19 cellular contexts compared by ENCODE assay signal in genomic region chr7:94763268-94763667, GRCh38.
A peak's percentile ranks its signal among the peaks of the same experiment; 100 is the strongest.
DNase-seq lines count a peak whose midpoint lies in the region; ATAC-seq and TF ChIP-seq lines count a peak whose summit lies in the region.
"Had no signal": no experiment of that assay in that cellular context is flagged by ENCODE, and none has a peak within 500 bp of the region (broad histone marks: within the 10 kb centered on the region; RNA-seq: fewer than 3 reads in every experiment).

No MANE protein-coding gene starts in this region.

- TF ChIP-seq CTCF in fibroblast of pulmonary artery (IDR thresholded peaks at IDR 0.05; ENCODE audit: low read length, missing control alignments) (no peak), type B pancreatic cell (conservative IDR thresholded peaks at IDR 0.05) (no peak), chondrocyte (IDR thresholded peaks at IDR 0.05) (no peak)
- no peak for TF ChIP-seq CTCF in CD4-positive, alpha-beta T cell (IDR thresholded peaks at IDR 0.05)

- intact Hi-C loops in CD4-positive, alpha-beta T cell (cut with DNase I, micrococcal nuclease): no loop called here

- H3K27me3 Mint-ChIP-seq in type B pancreatic cell (no peaks in the 10 kb centered on the region), chondrocyte (ENCODE audit: low read depth) (no peaks in the 10 kb centered on the region)
- peaks cover 4% of the 10 kb centered on the region for H3K27me3 Mint-ChIP-seq in CD4-positive, alpha-beta T cell
- no peaks in the 10 kb centered on the region for H3K27me3 Mint-ChIP-seq in activated naive CD8-positive, alpha-beta T cell treated with anti-CD3 and anti-CD28 coated beads, Interleukin-2, amount 50 U/mL, for 24 hours
- H3K27me3 Mint-ChIP-seq: activated CD4-positive, alpha-beta T cell treated with anti-CD3 and anti-CD28 coated beads, Interleukin-2, amount 10 ng/mL, durations not matched to agents 24 days and 14 days; effector memory CD8-positive, alpha-beta T cell had no signal

- DNase-seq in NCI-H82 (lab: John Stamatoyannopoulos, UW) (peak; percentile 15), NCI-H82 treated with DMSO at 0.1 percent for 48 hours (lab: John Stamatoyannopoulos, UW; ENCODE audit: unreplicated experiment) (no peak), NCI-H524 treated with DMSO at 0.1 percent for 48 hours (lab: John Stamatoyannopoulos, UW) (peak; percentile 11), fibroblast of pulmonary artery (ENCODE audit: low read depth) (peak; percentile 14), type B pancreatic cell (ENCODE audit: extremely low spot score, unreplicated experiment) (no peak), chondrocyte (ENCODE audit: low spot score) (no peak)
- no peak for DNase-seq in CD4-positive, alpha-beta T cell
- no peak for DNase-seq in activated naive CD8-positive, alpha-beta T cell treated with anti-CD3 and anti-CD28 coated beads, Interleukin-2, amount 50 U/mL, for 24 hours
- DNase-seq: activated CD4-positive, alpha-beta T cell treated with anti-CD3 and anti-CD28 coated beads, Interleukin-2, amount 10 ng/mL, durations not matched to agents 24 days and 14 days; activated naive CD8-positive, alpha-beta T cell treated with anti-CD3 and anti-CD28 coated beads for 36 hours; activated T-cell treated with anti-CD3 and anti-CD28 coated beads for 4 hours; CD8-positive, alpha-beta T cell; effector memory CD8-positive, alpha-beta T cell; SIG-M5; stimulated activated CD4-positive, alpha-beta T cell treated with anti-CD3 and anti-CD28 coated beads, Interleukin-4, amount 100 ng/mL, for 24 hours; T-helper 9 cell had no signal

- CTCF ChIA-PET in CD4-positive, alpha-beta T cell (lab: Charles Lee): no interaction called here

- H3K27ac Mint-ChIP-seq in type B pancreatic cell: peak overlapping the region; percentile 9
- no peak overlapping the region for H3K27ac Mint-ChIP-seq in CD4-positive, alpha-beta T cell
- H3K27ac Mint-ChIP-seq in chondrocyte (ENCODE audit: unreplicated experiment): no peak overlapping the region
- no peak overlapping the region for H3K27ac Mint-ChIP-seq in activated naive CD8-positive, alpha-beta T cell treated with anti-CD3 and anti-CD28 coated beads, Interleukin-2, amount 50 U/mL, for 24 hours
- H3K27ac Mint-ChIP-seq: activated CD4-positive, alpha-beta T cell treated with anti-CD3 and anti-CD28 coated beads, Interleukin-2, amount 10 ng/mL, durations not matched to agents 24 days and 14 days; activated naive CD8-positive, alpha-beta T cell treated with anti-CD3 and anti-CD28 coated beads for 36 hours; CD8-positive, alpha-beta T cell; effector memory CD8-positive, alpha-beta T cell had no signal

- no peak overlapping the region for H3K4me3 ChIP-seq in fibroblast of pulmonary artery (replicated peaks; ENCODE audit: low read depth, low read length)
- H3K4me3 ChIP-seq: gastroesophageal sphincter, thoracic aorta had no signal

- H3K27me3 ChIP-seq in CD4-positive, alpha-beta T cell (ENCODE audit: control insufficient read depth, insufficient read depth, low read length): no peaks in the 10 kb centered on the region
- H3K27me3 ChIP-seq: gastroesophageal sphincter had no signal

- H3K9me3 ChIP-seq in CD4-positive, alpha-beta T cell (ENCODE audit: control insufficient read depth, low read length): no peaks in the 10 kb centered on the region
- H3K9me3 ChIP-seq: gastroesophageal sphincter, thoracic aorta had no signal

- ATAC-seq in CD4-positive, alpha-beta T cell (ENCODE audit: poor library complexity): no peak
- no peak for ATAC-seq in activated naive CD8-positive, alpha-beta T cell treated with anti-CD3 and anti-CD28 coated beads, Interleukin-2, amount 50 U/mL, for 24 hours
- ATAC-seq: CD8-positive, alpha-beta T cell; effector memory CD8-positive, alpha-beta T cell; gastroesophageal sphincter had no signal

- H3K36me3 Mint-ChIP-seq in type B pancreatic cell (peaks cover 3% of the 10 kb centered on the region), chondrocyte (ENCODE audit: low read depth) (no peaks in the 10 kb centered on the region)
- no peaks in the 10 kb centered on the region for H3K36me3 Mint-ChIP-seq in CD4-positive, alpha-beta T cell (ENCODE audit: low read depth)
- H3K36me3 Mint-ChIP-seq in activated naive CD8-positive, alpha-beta T cell treated with anti-CD3 and anti-CD28 coated beads, Interleukin-2, amount 50 U/mL, for 24 hours (ENCODE audit: low read depth): no peaks in the 10 kb centered on the region
- H3K36me3 Mint-ChIP-seq: activated naive CD8-positive, alpha-beta T cell treated with anti-CD3 and anti-CD28 coated beads for 36 hours; CD8-positive, alpha-beta T cell had no signal

- no peak overlapping the region for H3K27ac ChIP-seq in CD4-positive, alpha-beta T cell (ENCODE audit: low read depth, low read length)
- H3K27ac ChIP-seq: 22Rv1, gastroesophageal sphincter, thoracic aorta had no signal

- POLR2A ChIA-PET in CD4-positive, alpha-beta T cell (lab: Charles Lee): no interaction called here

- peak overlapping the region; percentile 30 for H3K4me3 Mint-ChIP-seq in type B pancreatic cell
- no peak overlapping the region for H3K4me3 Mint-ChIP-seq in CD4-positive, alpha-beta T cell
- no peak overlapping the region for H3K4me3 Mint-ChIP-seq in chondrocyte (ENCODE audit: unreplicated experiment)
- no peak overlapping the region for H3K4me3 Mint-ChIP-seq in activated naive CD8-positive, alpha-beta T cell treated with anti-CD3 and anti-CD28 coated beads, Interleukin-2, amount 50 U/mL, for 24 hours
- H3K4me3 Mint-ChIP-seq: activated CD4-positive, alpha-beta T cell treated with anti-CD3 and anti-CD28 coated beads, Interleukin-2, amount 10 ng/mL, durations not matched to agents 24 days and 14 days; activated naive CD8-positive, alpha-beta T cell treated with anti-CD3 and anti-CD28 coated beads for 36 hours; CD8-positive, alpha-beta T cell; effector memory CD8-positive, alpha-beta T cell had no signal

- peaks cover 9% of the 10 kb centered on the region for H3K4me1 Mint-ChIP-seq in type B pancreatic cell (ENCODE audit: unreplicated experiment)
- H3K4me1 Mint-ChIP-seq in CD4-positive, alpha-beta T cell (ENCODE audit: low read depth): no peaks in the 10 kb centered on the region
- no peaks in the 10 kb centered on the region for H3K4me1 Mint-ChIP-seq in chondrocyte (ENCODE audit: low read depth)
- no peaks in the 10 kb centered on the region for H3K4me1 Mint-ChIP-seq in activated naive CD8-positive, alpha-beta T cell treated with anti-CD3 and anti-CD28 coated beads, Interleukin-2, amount 50 U/mL, for 24 hours
- H3K4me1 Mint-ChIP-seq: activated CD4-positive, alpha-beta T cell treated with anti-CD3 and anti-CD28 coated beads, Interleukin-2, amount 10 ng/mL, durations not matched to agents 24 days and 14 days; activated naive CD8-positive, alpha-beta T cell treated with anti-CD3 and anti-CD28 coated beads for 36 hours had no signal

- peaks cover 12% of the 10 kb centered on the region for H3K9me3 Mint-ChIP-seq in type B pancreatic cell
- peaks cover 4% of the 10 kb centered on the region for H3K9me3 Mint-ChIP-seq in CD4-positive, alpha-beta T cell
- peaks cover 9% of the 10 kb centered on the region for H3K9me3 Mint-ChIP-seq in chondrocyte (ENCODE audit: low read depth)
- H3K9me3 Mint-ChIP-seq in activated naive CD8-positive, alpha-beta T cell treated with anti-CD3 and anti-CD28 coated beads, Interleukin-2, amount 50 U/mL, for 24 hours: no peaks in the 10 kb centered on the region
- H3K9me3 Mint-ChIP-seq: activated CD4-positive, alpha-beta T cell treated with anti-CD3 and anti-CD28 coated beads, Interleukin-2, amount 10 ng/mL, durations not matched to agents 24 days and 14 days; CD8-positive, alpha-beta T cell; effector memory CD8-positive, alpha-beta T cell had no signal

Comparison
In these comparisons a context has a peak if more than half of its experiments do, and no peak if none do; other contexts are left out.
1. DNase-seq: peak in NCI-H82 (single experiment), NCI-H524 treated with DMSO at 0.1 percent for 48 hours (single experiment) and fibroblast of pulmonary artery (single experiment); none in NCI-H82 treated with DMSO at 0.1 percent for 48 hours (single experiment), type B pancreatic cell (single experiment), CD4-positive, alpha-beta T cell (0 of 10), chondrocyte (single experiment) and activated naive CD8-positive, alpha-beta T cell treated with anti-CD3 and anti-CD28 coated beads, Interleukin-2, amount 50 U/mL, for 24 hours (single experiment).